ENCODE assay signal across 13 cellular contexts in genomic region chr11:86742436-86742805, GRCh38. TPM values are rescaled to one million over a fixed set of nuclear protein-coding genes. Genes with fewer than 3 reads are reported as not detected.
DNase-seq lines count a peak whose midpoint lies in the region; ATAC-seq and TF ChIP-seq lines count a peak whose summit lies in the region.
"Had no signal": no experiment of that assay in that cellular context is flagged by ENCODE, and none has a peak within 500 bp of the region (broad histone marks: within the 10 kb centered on the region; RNA-seq: fewer than 3 reads in every experiment).

No MANE protein-coding gene starts in this region.

- no peak for ATAC-seq in stimulated activated effector memory CD8-positive, alpha-beta T cell treated with anti-CD3 and anti-CD28 coated beads, Interleukin-12 subunit alpha, Interleukin-12 subunit beta, amount 100 ng/mL, for 72 hours
- ATAC-seq in HG03439 (IDR thresholded peaks at IDR 0.05; ENCODE audit: unreplicated experiment): no peak
- ATAC-seq in activated CD4-positive, CD25-positive, alpha-beta regulatory T cell treated with anti-CD3 and anti-CD28 coated beads, Interleukin-2, amount 50 U/mL, for 24 hours: no peak
- ATAC-seq: natural killer cell had no signal

- peak overlapping the region; percentile 80 for H3K27ac ChIP-seq in AG04450 (ENCODE audit: low read depth, low read length)
- H3K27ac ChIP-seq in esophagus squamous epithelium: peak overlapping the region; percentile 78 to 94 (median 90)
- H3K27ac ChIP-seq in sigmoid colon: peak overlapping the region; percentile 83 to 96 (median 92)

- intact Hi-C loops in esophagus squamous epithelium (cut with DNase I): no loop called here
- intact Hi-C loops in sigmoid colon (cut with DNase I): loop anchor here (5.0 kb wide), 2 partner anchors 60 to 70 kb away; partner anchors contain the start of genes ME3 and PRSS23

- H3K4me3 Mint-ChIP-seq in nephron progenitor cell: no peak overlapping the region
- no peak overlapping the region for H3K4me3 Mint-ChIP-seq in stimulated activated effector memory CD8-positive, alpha-beta T cell treated with anti-CD3 and anti-CD28 coated beads, Interleukin-12 subunit alpha, Interleukin-12 subunit beta, amount 100 ng/mL, for 72 hours
- H3K4me3 Mint-ChIP-seq: activated CD4-positive, alpha-beta memory T cell treated with anti-CD3 and anti-CD28 coated beads for 36 hours; natural killer cell had no signal

- DNase-seq in AG04450 (ENCODE audit: low read depth, low spot score) (no peak), adipocyte (ENCODE audit: low read depth) (no peak), esophagus squamous epithelium (lab: John Stamatoyannopoulos, UW) (no peak), sigmoid colon (no peak), nephron progenitor cell (no peak)
- DNase-seq in stimulated activated effector memory CD8-positive, alpha-beta T cell treated with anti-CD3 and anti-CD28 coated beads, Interleukin-12 subunit alpha, Interleukin-12 subunit beta, amount 100 ng/mL, for 72 hours (ENCODE audit: low spot score in 2 of 2): no peak
- DNase-seq: activated CD4-positive, alpha-beta memory T cell treated with anti-CD3 and anti-CD28 coated beads for 36 hours; AML-193; natural killer cell; NCI-H1105 treated with DMSO at 0.1 percent for 48 hours; NCI-H345 had no signal

- no peaks in the 10 kb centered on the region for H3K36me3 Mint-ChIP-seq in nephron progenitor cell (ENCODE audit: low read depth)
- no peaks in the 10 kb centered on the region for H3K36me3 Mint-ChIP-seq in stimulated activated effector memory CD8-positive, alpha-beta T cell treated with anti-CD3 and anti-CD28 coated beads, Interleukin-12 subunit alpha, Interleukin-12 subunit beta, amount 100 ng/mL, for 72 hours
- H3K36me3 Mint-ChIP-seq: activated CD4-positive, alpha-beta memory T cell treated with anti-CD3 and anti-CD28 coated beads for 36 hours; natural killer cell had no signal

- 94 to 100% methylated on average over 3 of the region's 3 CpGs for WGBS in esophagus squamous epithelium, 2 donors
- WGBS in sigmoid colon, 2 donors: 95 to 96% methylated on average over 3 of the region's 3 CpGs

- H3K4me1 Mint-ChIP-seq in nephron progenitor cell: peaks cover 13% of the 10 kb centered on the region
- H3K4me1 Mint-ChIP-seq in stimulated activated effector memory CD8-positive, alpha-beta T cell treated with anti-CD3 and anti-CD28 coated beads, Interleukin-12 subunit alpha, Interleukin-12 subunit beta, amount 100 ng/mL, for 72 hours: peaks cover 27% of the 10 kb centered on the region
- H3K4me1 Mint-ChIP-seq: natural killer cell had no signal

- POLR2A ChIA-PET in AG04450 (lab: Yijun Ruan, JAX): no interaction called here

- TF ChIP-seq EP300 in sigmoid colon (IDR thresholded peaks at IDR 0.05): no peak

- peaks cover 5% of the 10 kb centered on the region for H3K27me3 Mint-ChIP-seq in nephron progenitor cell (ENCODE audit: low read depth, poor library complexity)

- H3K27ac Mint-ChIP-seq in nephron progenitor cell: no peak overlapping the region
- no peak overlapping the region for H3K27ac Mint-ChIP-seq in stimulated activated effector memory CD8-positive, alpha-beta T cell treated with anti-CD3 and anti-CD28 coated beads, Interleukin-12 subunit alpha, Interleukin-12 subunit beta, amount 100 ng/mL, for 72 hours
- H3K27ac Mint-ChIP-seq: natural killer cell had no signal

- no peak overlapping the region for H3K4me3 ChIP-seq in AG04450 (ENCODE audit: low read depth, low read length)
- H3K4me3 ChIP-seq in adipocyte (ENCODE audit: low read length): no peak overlapping the region
- H3K4me3 ChIP-seq in esophagus squamous epithelium: no peak overlapping the region
- no peak overlapping the region for H3K4me3 ChIP-seq in sigmoid colon

- H3K27me3 ChIP-seq in AG04450 (ENCODE audit: control insufficient read depth, insufficient read depth, low read length) (no peaks in the 10 kb centered on the region), adipocyte (replicated peaks; ENCODE audit: control insufficient read depth, insufficient read depth, low read length) (no peaks in the 10 kb centered on the region), esophagus squamous epithelium (no peaks in the 10 kb centered on the region), sigmoid colon (no peaks in the 10 kb centered on the region)

- no peaks in the 10 kb centered on the region; the same call in 1 of the 2 replicates for H3K9me3 ChIP-seq in AG04450 (ENCODE audit: control insufficient read depth, insufficient read depth, low read length)
- peaks cover 2% of the 10 kb centered on the region for H3K9me3 ChIP-seq in adipocyte (ENCODE audit: control insufficient read depth, low read length)
- no peaks in the 10 kb centered on the region for H3K9me3 ChIP-seq in esophagus squamous epithelium
- no peaks in the 10 kb centered on the region for H3K9me3 ChIP-seq in sigmoid colon

- H3K36me3 ChIP-seq in adipocyte (ENCODE audit: control insufficient read depth, insufficient read depth, low read length, severe bottlenecking) (no peaks in the 10 kb centered on the region), esophagus squamous epithelium (no peaks in the 10 kb centered on the region), sigmoid colon (no peaks in the 10 kb centered on the region)

- H3K9me3 Mint-ChIP-seq in nephron progenitor cell: no peaks in the 10 kb centered on the region
- H3K9me3 Mint-ChIP-seq in stimulated activated effector memory CD8-positive, alpha-beta T cell treated with anti-CD3 and anti-CD28 coated beads, Interleukin-12 subunit alpha, Interleukin-12 subunit beta, amount 100 ng/mL, for 72 hours: no peaks in the 10 kb centered on the region
- H3K9me3 Mint-ChIP-seq: activated CD4-positive, alpha-beta memory T cell treated with anti-CD3 and anti-CD28 coated beads for 36 hours; natural killer cell had no signal

- CTCF ChIA-PET in AG04450 (lab: Charles Lee): interaction anchor here (1.0 to 1.1 kb wide), 2 partner anchors 56 to 134 kb away, joined by 3 to 4 read pairs; no protein-coding TSS in a partner anchor

- H3K4me1 ChIP-seq in adipocyte (ENCODE audit: control insufficient read depth, insufficient read depth, low read length) (peaks cover 80% of the 10 kb centered on the region), esophagus squamous epithelium (peaks cover 23 to 67% (median 53%) of the 10 kb centered on the region in 3 donors), sigmoid colon (peaks cover 0 to 68% (median 56%) of the 10 kb centered on the region in 4 donors)

- peak overlapping the region; percentile 83 for H3K9ac ChIP-seq in adipocyte (ENCODE audit: low read length)

- TF ChIP-seq CTCF in AG04450 (IDR thresholded peaks at IDR 0.05; ENCODE audit: low read depth, low read length): no peak
- TF ChIP-seq CTCF in esophagus squamous epithelium (IDR thresholded peaks at IDR 0.05): no peak
- no peak for TF ChIP-seq CTCF in sigmoid colon (IDR thresholded peaks at IDR 0.05)
- TF ChIP-seq CTCF in nephron progenitor cell (IDR thresholded peaks at IDR 0.05): no peak

- TF ChIP-seq POLR2A in esophagus squamous epithelium (IDR thresholded peaks at IDR 0.05): no peak
- TF ChIP-seq POLR2A in sigmoid colon (IDR thresholded peaks at IDR 0.05): no peak

RNA-seq across cellular contexts. Expression of gene PRSS23, which starts 57.9 kb away (rescaled TPM):
- polyA plus RNA-seq in AG04450 (2011; rRNA removed): 50.3 and 58.0 TPM in 2 replicates
- polyA minus RNA-seq in AG04450 (2011; rRNA and poly(A)+ RNA removed): 68.5 and 75.3 TPM in 2 replicates
- total RNA-seq in esophagus squamous epithelium: 10 to 100 TPM in 2 of 4 donors, 1 to 10 TPM in 2; 2.9 to 20.6 (median 9.4) TPM
- total RNA-seq in sigmoid colon: 100 to 1,000 TPM in 3 of 4 donors, 10 to 100 TPM in 1; 78.5 to 183 (median 120) TPM
- 10 to 100 TPM; 25.2 to 32.4 (median 32.2) TPM for polyA plus RNA-seq in sigmoid colon
